ENCODE assay signal across 1 cellular context in genomic region chr15:77633913-77634265, GRCh38.
TF ChIP-seq lines count a peak whose summit lies in the region.

No MANE protein-coding gene starts in this region.

TF ChIP-seq in GM23338, 12 proteins besides CTCF, POLR2A, EP300 and RAD21 (continued from another document):
- TF ChIP-seq ZNF462 (CRISPR knock-in tag; IDR thresholded peaks at IDR 0.05) (no peak), ETS1 (IDR thresholded peaks at IDR 0.05) (no peak; the same call in 1 of the 2 replicates), CREB1 (CRISPR knock-in tag; IDR thresholded peaks at IDR 0.05; ENCODE audit: low read depth) (peak; percentile 20; the same call in 1 of the 2 replicates), POLR2AphosphoS5 (IDR thresholded peaks at IDR 0.05; ENCODE audit: low read depth) (no peak)
